ENCODE assay signal across 1 cellular context in genomic region chr11:120172054-120172881, GRCh38.
TF ChIP-seq lines count a peak whose summit lies in the region.

No MANE protein-coding gene starts in this region.

TF ChIP-seq in HepG2, 621 proteins besides CTCF, POLR2A, EP300 and RAD21 (continued from another document and continues in another):
- no peak for TF ChIP-seq ZBTB37 (CRISPR knock-in tag; IDR thresholded peaks at IDR 0.05)
- TF ChIP-seq LRRFIP1 (CRISPR knock-in tag; conservative IDR thresholded peaks at IDR 0.05) = no peak
- TF ChIP-seq ISX (CRISPR knock-in tag; conservative IDR thresholded peaks at IDR 0.05) = no peak
- no peak for TF ChIP-seq HNF4G (IDR thresholded peaks at IDR 0.05; ENCODE audit: borderline replicate concordance, low read depth, low read length)
- 0 out of 2 replicates have a peak, but pooled peaks have one; percentile 43 for TF ChIP-seq HNF4G (CRISPR knock-in tag; IDR thresholded peaks at IDR 0.05; ENCODE audit: borderline replicate concordance, low read depth)
- TF ChIP-seq ATF4 (CRISPR knock-in tag; IDR thresholded peaks at IDR 0.05) = no peak
- 0 out of 2 replicates have a peak, but pooled peaks have one; percentile 44 for TF ChIP-seq DNMT1 (CRISPR knock-in tag; IDR thresholded peaks at IDR 0.05)
- no peak for TF ChIP-seq RELA (CRISPR knock-in tag; IDR thresholded peaks at IDR 0.05)
- TF ChIP-seq TBL1XR1 (IDR thresholded peaks at IDR 0.05; ENCODE audit: borderline replicate concordance, low read length, partially characterized antibody) = no peak
- no peak for TF ChIP-seq ARID2 (CRISPR knock-in tag; IDR thresholded peaks at IDR 0.05; ENCODE audit: borderline replicate concordance)
- TF ChIP-seq ZNF280D (CRISPR knock-in tag; IDR thresholded peaks at IDR 0.05) = no peak
- TF ChIP-seq TFAP4 (IDR thresholded peaks at IDR 0.05; ENCODE audit: borderline replicate concordance, low read depth) = no peak
- no peak for TF ChIP-seq SATB2 (CRISPR knock-in tag; IDR thresholded peaks at IDR 0.05)
- no peak for TF ChIP-seq ZNF607 (CRISPR knock-in tag; IDR thresholded peaks at IDR 0.05; ENCODE audit: borderline replicate concordance)
- peak; percentile 29; the same call in 1 of the 2 replicates for TF ChIP-seq RXRB (CRISPR knock-in tag; IDR thresholded peaks at IDR 0.05; ENCODE audit: borderline replicate concordance)
- no peak for TF ChIP-seq ZBTB49 (CRISPR knock-in tag; IDR thresholded peaks at IDR 0.05; ENCODE audit: borderline replicate concordance)
- no peak for TF ChIP-seq MEIS2 (CRISPR knock-in tag; IDR thresholded peaks at IDR 0.05)
- no peak for TF ChIP-seq U2AF1 (optimal IDR thresholded peaks at IDR 0.05; ENCODE audit: low read depth, low read length)
- no peak for TF ChIP-seq MYNN (CRISPR knock-in tag; IDR thresholded peaks at IDR 0.05; ENCODE audit: low read depth)
- no peak for TF ChIP-seq ZNF781 (CRISPR knock-in tag; IDR thresholded peaks at IDR 0.05; ENCODE audit: borderline replicate concordance, not compliant biosample characterization)
- no peak for TF ChIP-seq ZBTB42 (CRISPR knock-in tag; IDR thresholded peaks at IDR 0.05)
- no peak for TF ChIP-seq ZNF850 (CRISPR knock-in tag; conservative IDR thresholded peaks at IDR 0.05)
- TF ChIP-seq SPEN (CRISPR knock-in tag; IDR thresholded peaks at IDR 0.05; ENCODE audit: low read depth) = peak; percentile 41; the same call in 1 of the 2 replicates
- TF ChIP-seq NFYC (CRISPR knock-in tag; IDR thresholded peaks at IDR 0.05) = no peak
- TF ChIP-seq PRDM15 (CRISPR knock-in tag; IDR thresholded peaks at IDR 0.05) = no peak
- no peak for TF ChIP-seq SALL2 (CRISPR knock-in tag; IDR thresholded peaks at IDR 0.05)
- TF ChIP-seq ONECUT2 (CRISPR knock-in tag; IDR thresholded peaks at IDR 0.05) = no peak
- no peak for TF ChIP-seq RFXANK (CRISPR knock-in tag; IDR thresholded peaks at IDR 0.05)
- TF ChIP-seq ZNF275 (CRISPR knock-in tag; IDR thresholded peaks at IDR 0.05; ENCODE audit: borderline replicate concordance) = no peak
- TF ChIP-seq ARNTL (CRISPR knock-in tag; IDR thresholded peaks at IDR 0.05) = no peak
- no peak for TF ChIP-seq ZBTB10 (CRISPR knock-in tag; IDR thresholded peaks at IDR 0.05; ENCODE audit: borderline replicate concordance)
- no peak for TF ChIP-seq ZNF256 (CRISPR knock-in tag; conservative IDR thresholded peaks at IDR 0.05)
- peak; percentile 26; the same call in 1 of the 2 replicates for TF ChIP-seq GABPB1 (CRISPR knock-in tag; IDR thresholded peaks at IDR 0.05)
- no peak for TF ChIP-seq CHCHD3 (CRISPR knock-in tag; IDR thresholded peaks at IDR 0.05)
- no peak for TF ChIP-seq ZBTB2 (CRISPR knock-in tag; IDR thresholded peaks at IDR 0.05; ENCODE audit: low read depth)
- no peak for TF ChIP-seq ZFP41 (CRISPR knock-in tag; IDR thresholded peaks at IDR 0.05; ENCODE audit: borderline replicate concordance)
- TF ChIP-seq E2F1 (CRISPR knock-in tag; IDR thresholded peaks at IDR 0.05) = no peak
